Comparison of ENCODE assay signal across 1 cellular context in genomic region chr4:87019243-87019817, GRCh38.
TF ChIP-seq lines count a peak whose summit lies in the region.

No MANE protein-coding gene starts in this region.

TF ChIP-seq in IMR-90, 13 proteins besides CTCF, POLR2A, EP300 and RAD21 (continued from another document):
- no peak for TF ChIP-seq MAZ (IDR thresholded peaks at IDR 0.05; ENCODE audit: borderline replicate concordance, low read depth, low read length)
- no peak for TF ChIP-seq CEBPB (IDR thresholded peaks at IDR 0.05; ENCODE audit: low read depth, low read length)
- no peak for TF ChIP-seq FOS (IDR thresholded peaks at IDR 0.05; ENCODE audit: low read depth, low read length)
- no peak for TF ChIP-seq CHD1 (IDR thresholded peaks at IDR 0.05; ENCODE audit: low read depth, low read length)
TF ChIP-seq in IMR-90: peak in this region for 0.
